8 cellular contexts compared by ENCODE assay signal in the genomic region with DNA sequence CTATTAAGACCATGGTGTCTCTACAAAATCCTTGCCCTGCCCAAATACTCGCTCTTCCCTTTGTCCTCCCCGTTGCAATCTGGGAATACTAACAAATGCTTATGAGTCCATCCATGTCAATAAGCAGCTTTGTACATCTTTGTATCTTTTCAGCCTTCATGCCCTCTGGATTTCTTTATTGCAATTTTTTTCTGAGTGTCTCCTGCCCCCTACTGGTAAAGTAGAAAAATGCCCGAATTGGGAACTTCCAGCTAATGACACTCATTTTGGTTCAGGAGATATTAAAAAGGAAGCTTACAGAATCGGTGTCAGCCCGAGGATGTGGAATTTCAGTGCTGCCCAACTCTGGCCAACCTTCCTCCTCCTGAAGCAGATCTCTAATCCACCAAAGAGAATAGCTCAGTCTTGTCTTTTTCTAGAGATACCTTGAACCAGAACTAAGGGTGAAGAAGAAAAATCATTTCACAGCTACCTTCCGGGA. TPM values are rescaled to one million over a fixed set of nuclear protein-coding genes. Genes with fewer than 3 reads are reported as not detected.
DNase-seq lines count a peak whose midpoint lies in the region; ATAC-seq and TF ChIP-seq lines count a peak whose summit lies in the region.

No MANE protein-coding gene starts in this region.

- H3K27me3 ChIP-seq in BE2C, result no peaks in the 10 kb centered on the region

- TF ChIP-seq CTCF in BE2C (IDR thresholded peaks at IDR 0.05; ENCODE audit: low read depth, low read length) (peak; percentile 82), GM13977 (IDR thresholded peaks at IDR 0.05; ENCODE audit: extremely low read depth, insufficient read depth, missing control alignments) (peak; percentile 66)

- H3K36me3 ChIP-seq in BE2C, result peaks cover 72% of the 10 kb centered on the region

- in situ Hi-C loops in GM13977 (cut with MboI; ENCODE audit: low pct_unique_long_range_greater_than_20kb, low sequenced_read_pairs, unreplicated experiment), result no loop called here

- DNase-seq in BE2C, result no peak
- DNase-seq in GM13977 (ENCODE audit: low spot score), result peak; percentile 53
- DNase-seq in NCI-H460 (ENCODE audit: extremely low read depth, low read depth), result peak; percentile 58
- peak; percentile 50 for DNase-seq in iPS-NIHi7 (ENCODE audit: extremely low spot score)
- peak; percentile 92 for DNase-seq in superior temporal gyrus (ENCODE audit: extremely low spot score)
- DNase-seq in activated gamma-delta T cell treated with Interleukin-2 at 50 U/mL for 16 hours, result no peak

- no peak overlapping the region for H3K4me3 ChIP-seq in BE2C (ENCODE audit: low read depth, low read length)

- peak overlapping the region; percentile 34 for H3K27ac ChIP-seq in angular gyrus (ENCODE audit: low read depth, low read length)

- no peak for ATAC-seq in HG03571 (IDR thresholded peaks at IDR 0.05; ENCODE audit: unreplicated experiment)

- H3K9me3 ChIP-seq in BE2C, result no peaks in the 10 kb centered on the region

- H3K4me1 ChIP-seq in BE2C, result peaks cover 7% of the 10 kb centered on the region

RNA-seq across cellular contexts. Expression of gene SH2B3, which starts 46.0 kb away (rescaled TPM):
- polyA plus RNA-seq in BE2C (2012; ENCODE audit: insufficient read depth, insufficient read length, low read depth), result 42.9 TPM
- total RNA-seq in NCI-H460 (2014; rRNA removed; shearing (Covaris generic)), result 40.6 and 43.3 TPM in 2 replicates
- polyA plus RNA-seq in NCI-H460 (2014; cell fraction: nucleus; rRNA removed), result 39.9 and 42.6 TPM in 2 replicates

Comparison
In these comparisons a context has a peak if more than half of its experiments do, and no peak if none do; other contexts are left out.
1. DNase-seq: peak in GM13977 (single experiment), NCI-H460 (single experiment), iPS-NIHi7 (single experiment) and superior temporal gyrus (single experiment); none in BE2C (single experiment) and activated gamma-delta T cell treated with Interleukin-2 at 50 U/mL for 16 hours (single experiment).